In genomic region chr6:5892669-5893068, GRCh38 we compare ENCODE assay signal across 1 cellular context.
TF ChIP-seq lines count a peak whose summit lies in the region.

No MANE protein-coding gene starts in this region.

TF ChIP-seq in H1, 55 proteins besides CTCF, POLR2A, EP300 and RAD21 (continued from another document):
- TF ChIP-seq TAF7 (optimal IDR thresholded peaks at IDR 0.05; ENCODE audit: borderline replicate concordance, low read depth, low read length) (no peak), ATF3 (IDR thresholded peaks at IDR 0.05; ENCODE audit: insufficient read depth, low read depth, low read length) (no peak), CEBPB (IDR thresholded peaks at IDR 0.05; ENCODE audit: low read depth, low read length) (no peak), RFX5 (IDR thresholded peaks at IDR 0.05; ENCODE audit: borderline replicate concordance, low read depth, low read length) (no peak), CREB1 (IDR thresholded peaks at IDR 0.05) (no peak), BRCA1 (IDR thresholded peaks at IDR 0.05; ENCODE audit: low read depth, low read length) (no peak), JUND (IDR thresholded peaks at IDR 0.05; ENCODE audit: low read length) (no peak), MAFK (IDR thresholded peaks at IDR 0.05; ENCODE audit: low read depth, low read length) (no peak), NANOG (IDR thresholded peaks at IDR 0.05; ENCODE audit: insufficient read depth, low read depth, low read length, poor library complexity, severe bottlenecking) (no peak), POU5F1 (IDR thresholded peaks at IDR 0.05; ENCODE audit: low read depth, low read length) (no peak), SIRT6 (IDR thresholded peaks at IDR 0.05; ENCODE audit: low read length) (no peak), USF2 (IDR thresholded peaks at IDR 0.05; ENCODE audit: low read length) (no peak), GABPA (IDR thresholded peaks at IDR 0.05; ENCODE audit: borderline replicate concordance, insufficient read depth, low read length) (no peak), BCL11A (IDR thresholded peaks at IDR 0.05; ENCODE audit: low read depth in 2 of 2, low read length in 2 of 2) (no peak), POLR2AphosphoS5 (IDR thresholded peaks at IDR 0.05; ENCODE audit: low read depth, low read length) (no peak), KDM4A (IDR thresholded peaks at IDR 0.05; ENCODE audit: low read depth, low read length, severe bottlenecking) (no peak)
